ENCODE assay signal across 1 cellular context in the genomic region with DNA sequence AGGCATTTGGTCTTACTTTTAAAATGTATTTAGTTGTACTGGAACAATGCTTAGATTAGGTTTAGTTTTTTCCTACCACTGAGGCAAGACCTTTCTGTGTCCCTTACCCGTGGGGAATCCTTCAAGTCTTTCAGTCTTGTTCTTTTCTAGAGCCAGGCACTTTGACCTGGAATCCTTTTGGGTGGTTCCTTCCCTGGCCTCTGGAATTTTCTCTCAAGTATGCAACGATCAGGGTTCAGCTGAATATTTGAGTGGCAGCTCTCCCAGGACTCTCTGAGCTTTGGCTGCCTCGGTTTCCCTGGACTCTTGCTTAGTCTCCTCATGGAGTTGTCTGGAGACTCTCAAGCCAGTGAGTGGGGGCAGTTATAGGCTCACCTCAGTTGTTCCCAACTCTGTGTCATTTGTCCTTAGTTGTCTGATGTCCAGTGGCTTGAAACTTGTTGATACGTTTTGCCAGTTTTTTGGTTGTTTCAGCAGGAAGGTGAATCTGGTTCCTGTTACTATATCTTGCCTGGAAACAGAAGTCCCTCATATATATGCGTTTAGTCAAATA.
TF ChIP-seq lines count a peak whose summit lies in the region.

No MANE protein-coding gene starts in this region.

TF ChIP-seq in IMR-90, 13 proteins besides CTCF, POLR2A, EP300 and RAD21:
- TF ChIP-seq RFX5 (IDR thresholded peaks at IDR 0.05; ENCODE audit: low read depth, low read length) (no peak), BHLHE40 (IDR thresholded peaks at IDR 0.05; ENCODE audit: low read depth, low read length) (no peak), CHD1 (IDR thresholded peaks at IDR 0.05; ENCODE audit: low read depth, low read length) (no peak), RCOR1 (IDR thresholded peaks at IDR 0.05; ENCODE audit: insufficient replicate concordance, low read length) (no peak), SMC3 (IDR thresholded peaks at IDR 0.05; ENCODE audit: low read depth, low read length) (no peak), NFE2L2 (IDR thresholded peaks at IDR 0.05; ENCODE audit: low read depth, low read length) (no peak)
